Comparison of ENCODE assay signal across 8 cellular contexts in the genomic region with DNA sequence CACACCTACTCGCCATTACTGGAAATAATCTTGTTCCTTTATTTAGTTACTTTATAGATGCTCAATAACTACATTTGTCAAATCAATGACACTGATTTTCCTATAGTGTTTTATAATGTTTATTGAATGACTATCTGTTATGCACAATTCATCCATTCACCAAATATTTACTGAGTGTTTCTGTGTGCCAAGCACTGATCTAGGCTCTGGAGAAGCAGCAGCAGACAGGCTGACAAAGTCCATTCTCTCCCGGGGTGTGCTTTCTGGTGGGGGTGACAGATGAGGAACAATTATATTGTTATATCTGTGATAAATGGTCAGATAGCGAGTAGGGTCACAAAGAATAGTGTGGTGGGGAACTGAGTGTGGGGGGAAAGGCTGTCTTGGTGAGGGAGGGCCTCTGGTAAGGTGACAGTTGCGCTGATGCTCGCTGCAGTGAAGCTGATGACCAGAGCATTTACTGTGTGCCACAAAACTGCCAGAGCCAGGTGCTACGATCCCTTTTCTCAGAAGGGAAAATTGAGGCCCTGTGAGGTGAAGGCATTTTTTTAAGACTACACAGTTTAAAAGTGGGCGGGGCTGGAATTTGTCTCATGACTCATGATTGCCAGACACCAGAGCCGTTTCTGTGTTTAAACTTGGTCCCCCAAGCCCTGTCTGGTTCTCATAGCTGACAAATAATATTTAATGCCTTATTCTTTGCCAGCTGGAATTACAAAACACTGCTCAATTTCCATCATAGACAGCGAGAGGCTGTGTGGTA. TPM values are rescaled to one million over a fixed set of nuclear protein-coding genes. Genes with fewer than 3 reads are reported as not detected.
DNase-seq lines count a peak whose midpoint lies in the region; ATAC-seq and TF ChIP-seq lines count a peak whose summit lies in the region.

No MANE protein-coding gene starts in this region.

- DNase-seq in adrenal gland (peak; percentile 53 to 81 (median 76)), mesenchymal stem cell (peak; percentile 90), GM19238 (ENCODE audit: insufficient read length, low spot score) (no peak), hippocampal formation (lab: John Stamatoyannopoulos, UW) (no peak), substantia nigra (lab: John Stamatoyannopoulos, UW) (no peak)
- DNase-seq in stimulated activated naive CD8-positive, alpha-beta T cell treated with anti-CD3 and anti-CD28 coated beads, Interleukin-15, Interleukin-2, amounts not matched to agents 100 U/mL and 50 U/mL, for 24 hours: peak; percentile 74

- H3K4me1 ChIP-seq in DOHH2 (ENCODE audit: control insufficient read depth, low read length): peaks cover 87% of the 10 kb centered on the region
- peaks cover 28 to 54% of the 10 kb centered on the region in 2 donors for H3K4me1 ChIP-seq in adrenal gland (replicated peaks in 1 of 2)
- peaks cover 12% of the 10 kb centered on the region for H3K4me1 ChIP-seq in mesenchymal stem cell (ENCODE audit: control insufficient read depth, insufficient read depth, low read depth, low read length)

- H2BK5ac ChIP-seq in mesenchymal stem cell (ENCODE audit: low read depth, low read length, poor library complexity, severe bottlenecking): no peak overlapping the region

- H3F3A ChIP-seq in DOHH2 (ENCODE audit: control insufficient read depth, insufficient read depth): peaks cover 20% of the 10 kb centered on the region

- H3K36me3 ChIP-seq in DOHH2 (ENCODE audit: control insufficient read depth, low read length): peaks cover 39% of the 10 kb centered on the region
- H3K36me3 ChIP-seq in adrenal gland (replicated peaks in 1 of 2): no peaks in the 10 kb centered on the region
- H3K36me3 ChIP-seq in mesenchymal stem cell (ENCODE audit: control insufficient read depth in 1 of 2, insufficient read depth in 2 of 2, low read depth in 1 of 2, low read length in 2 of 2): peaks cover 3 to 14% of the 10 kb centered on the region in 2 experiments

- H4K20me1 ChIP-seq in DOHH2 (ENCODE audit: control insufficient read depth, insufficient read depth, low read depth, low read length): no peaks in the 10 kb centered on the region

- H3K9me3 ChIP-seq in DOHH2 (ENCODE audit: control insufficient read depth, insufficient read depth, low read length) (no peaks in the 10 kb centered on the region), adrenal gland (replicated peaks in 1 of 3) (no peaks in the 10 kb centered on the region), mesenchymal stem cell (ENCODE audit: control insufficient read depth, low read length) (no peaks in the 10 kb centered on the region)

- no peak for TF ChIP-seq CTCF in DOHH2 (IDR thresholded peaks at IDR 0.05; ENCODE audit: low read depth, low read length, poor library complexity, severe bottlenecking)
- no peak for TF ChIP-seq CTCF in adrenal gland (IDR thresholded peaks at IDR 0.05)

- H3K14ac ChIP-seq in mesenchymal stem cell (ENCODE audit: low read length in 2 of 2): no peak overlapping the region

- peaks cover 100% of the 10 kb centered on the region for H3K79me2 ChIP-seq in DOHH2 (ENCODE audit: control insufficient read depth, low read length)

- H4K8ac ChIP-seq in mesenchymal stem cell (ENCODE audit: low read length): no peak overlapping the region

- intact Hi-C loops in adrenal gland (cut with DNase I): no loop called here

- H2AK5ac ChIP-seq in mesenchymal stem cell (ENCODE audit: low read length, severe bottlenecking): no peak overlapping the region

- peaks cover 21% of the 10 kb centered on the region for H3K79me1 ChIP-seq in mesenchymal stem cell (replicated peaks; ENCODE audit: low read length, poor library complexity, severe bottlenecking)

- WGBS in adrenal gland, 4 donors: 61 to 67% (median 63%) methylated on average over 9 of the region's 9 CpGs
- WGBS in mesenchymal stem cell: 64% methylated on average over 7 of the region's 9 CpGs

- peak overlapping the region; percentile 90 for H3K4me2 ChIP-seq in DOHH2 (ENCODE audit: low read length)
- no peak overlapping the region for H3K4me2 ChIP-seq in mesenchymal stem cell (ENCODE audit: low read length, poor library complexity, severe bottlenecking)

- no peak overlapping the region for H2BK15ac ChIP-seq in mesenchymal stem cell (ENCODE audit: low read depth, poor library complexity, severe bottlenecking)

- no peak overlapping the region for H2BK120ac ChIP-seq in mesenchymal stem cell (ENCODE audit: low read depth, low read length)

- peak overlapping the region in 1 of 2 experiments; percentile 98 for H2BK12ac ChIP-seq in mesenchymal stem cell (ENCODE audit: low read length in 2 of 2)

- TF ChIP-seq POLR2A in adrenal gland (IDR thresholded peaks at IDR 0.05): no peak

- no peak overlapping the region for H2AFZ ChIP-seq in mesenchymal stem cell (ENCODE audit: low read depth, low read length)

- H3K4ac ChIP-seq in mesenchymal stem cell (ENCODE audit: low read depth in 1 of 2, low read length in 2 of 2): no peak overlapping the region

- no peak overlapping the region for H3K23ac ChIP-seq in mesenchymal stem cell (ENCODE audit: low read length in 2 of 2)

- H3K9ac ChIP-seq in mesenchymal stem cell (ENCODE audit: low read length): peak overlapping the region; percentile 3

- H3K27me3 ChIP-seq in DOHH2 (ENCODE audit: control insufficient read depth, low read length) (no peaks in the 10 kb centered on the region), adrenal gland (no peaks in the 10 kb centered on the region), mesenchymal stem cell (ENCODE audit: control insufficient read depth in 1 of 2, insufficient read depth in 1 of 2, low read length in 2 of 2) (no peaks in the 10 kb centered on the region)

- peak overlapping the region in 1 of 2 experiments; percentile 75 for H3K18ac ChIP-seq in mesenchymal stem cell (ENCODE audit: low read depth in 1 of 2, low read length in 2 of 2)

- H3K4me3 ChIP-seq in DOHH2 (ENCODE audit: low read length) (peak overlapping the region; percentile 66), adrenal gland (no peak overlapping the region), mesenchymal stem cell (ENCODE audit: insufficient read depth in 1 of 2, low read depth in 1 of 2, low read length in 2 of 2) (no peak overlapping the region)

- H4K91ac ChIP-seq in mesenchymal stem cell (ENCODE audit: low read length): peak overlapping the region; percentile 75

- H3K9me2 ChIP-seq in DOHH2 (replicated peaks; ENCODE audit: control insufficient read depth, low read length): no peaks in the 10 kb centered on the region

- peak overlapping the region; percentile 94 for H3K27ac ChIP-seq in DOHH2 (ENCODE audit: low read depth, low read length)
- H3K27ac ChIP-seq in adrenal gland: peak overlapping the region in 3 of 5 donors; percentile 19 to 66 (median 28)
- peak overlapping the region; percentile 41 for H3K27ac ChIP-seq in mesenchymal stem cell (ENCODE audit: low read length, poor library complexity, severe bottlenecking)
- no peak overlapping the region for H3K27ac ChIP-seq in substantia nigra (ENCODE audit: low read depth, low read length, poor library complexity, severe bottlenecking)

- ATAC-seq in SK-N-SH treated with all-trans-retinoic acid at 6 μM for 48 hours: peak; percentile 64
- peak; percentile 76 for ATAC-seq in stimulated activated naive CD8-positive, alpha-beta T cell treated with anti-CD3 and anti-CD28 coated beads, Interleukin-15, Interleukin-2, amounts not matched to agents 100 U/mL and 50 U/mL, for 24 hours

TF ChIP-seq in SK-N-SH treated with all-trans-retinoic acid at 6 μM for 48 hours, 23 proteins besides CTCF, POLR2A, EP300 and RAD21:
- peak; percentile 66 for TF ChIP-seq ISL1 (CRISPR knock-in tag; IDR thresholded peaks at IDR 0.05)
- no peak for TF ChIP-seq BACH2 (CRISPR knock-in tag; IDR thresholded peaks at IDR 0.05; ENCODE audit: borderline replicate concordance)
- TF ChIP-seq, protein P1, sequence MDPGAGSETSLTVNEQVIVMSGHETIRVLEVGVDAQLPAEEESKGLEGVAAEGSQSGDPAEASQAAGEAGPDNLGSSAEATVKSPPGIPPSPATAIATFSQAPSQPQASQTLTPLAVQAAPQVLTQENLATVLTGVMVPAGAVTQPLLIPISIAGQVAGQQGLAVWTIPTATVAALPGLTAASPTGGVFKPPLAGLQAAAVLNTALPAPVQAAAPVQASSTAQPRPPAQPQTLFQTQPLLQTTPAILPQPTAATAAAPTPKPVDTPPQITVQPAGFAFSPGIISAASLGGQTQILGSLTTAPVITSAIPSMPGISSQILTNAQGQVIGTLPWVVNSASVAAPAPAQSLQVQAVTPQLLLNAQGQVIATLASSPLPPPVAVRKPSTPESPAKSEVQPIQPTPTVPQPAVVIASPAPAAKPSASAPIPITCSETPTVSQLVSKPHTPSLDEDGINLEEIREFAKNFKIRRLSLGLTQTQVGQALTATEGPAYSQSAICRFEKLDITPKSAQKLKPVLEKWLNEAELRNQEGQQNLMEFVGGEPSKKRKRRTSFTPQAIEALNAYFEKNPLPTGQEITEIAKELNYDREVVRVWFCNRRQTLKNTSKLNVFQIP (CRISPR knock-in tag; IDR thresholded peaks at IDR 0.05; ENCODE audit: borderline replicate concordance, low read depth): no peak

RNA-seq across cellular contexts. Expression of a gene that starts 10.2 kb away (rescaled TPM):
- 10 to 100 TPM; 30.5 to 60.5 (median 51.9) TPM for total RNA-seq in adrenal gland
- polyA plus RNA-seq in adrenal gland: 10 to 100 TPM; 23.9 to 37.4 (median 29.9) TPM
- 52.9 TPM for polyA plus RNA-seq in mesenchymal stem cell (2013, experiment 1 of 2)
- 52.3 TPM for polyA plus RNA-seq in mesenchymal stem cell (2013, experiment 2 of 2)

RNA-seq across cellular contexts. Expression of a gene that starts 28.1 kb away (rescaled TPM):
- total RNA-seq in adrenal gland: 100 to 1,000 TPM; 125 to 177 (median 145) TPM
- polyA plus RNA-seq in adrenal gland: 100 to 1,000 TPM; 101 to 196 (median 127) TPM
- polyA plus RNA-seq in mesenchymal stem cell (2013, experiment 1 of 2): 117 TPM
- 114 TPM for polyA plus RNA-seq in mesenchymal stem cell (2013, experiment 2 of 2)

RNA-seq across cellular contexts. Expression of a gene that starts 31.3 kb away (rescaled TPM):
- under 1 TPM in 3 of 8 donors, not detected in 5; 0.17 to 0.41 (median 0.27) TPM for total RNA-seq in adrenal gland
- not detected for polyA plus RNA-seq in adrenal gland
- 0.03 TPM for polyA plus RNA-seq in mesenchymal stem cell (2013, experiment 1 of 2)
- 0.04 TPM for polyA plus RNA-seq in mesenchymal stem cell (2013, experiment 2 of 2)

RNA-seq across cellular contexts. Expression of a gene that starts 54.0 kb away (rescaled TPM):
- total RNA-seq in adrenal gland: under 1 TPM in 3 of 8 donors, not detected in 5; 0.20 to 0.47 (median 0.41) TPM
- 1 to 10 TPM in 1 of 3 donors, under 1 TPM in 2; 0.37 to 2.3 (median 0.61) TPM for polyA plus RNA-seq in adrenal gland
- polyA plus RNA-seq in mesenchymal stem cell (2013, experiment 1 of 2): 1.1 TPM
- 1.2 TPM for polyA plus RNA-seq in mesenchymal stem cell (2013, experiment 2 of 2)

Comparison
In these comparisons a context has a peak if more than half of its experiments do, and no peak if none do; other contexts are left out.
1. DNase-seq: peak in adrenal gland (7 of 7), mesenchymal stem cell (single experiment) and stimulated activated naive CD8-positive, alpha-beta T cell treated with anti-CD3 and anti-CD28 coated beads, Interleukin-15, Interleukin-2, amounts not matched to agents 100 U/mL and 50 U/mL, for 24 hours (single experiment); none in GM19238 (single experiment), hippocampal formation (0 of 2) and substantia nigra (0 of 49).